ENCODE assay signal across 8 cellular contexts in genomic region chr5:132190161-132190817, GRCh38. TPM values are rescaled to one million over a fixed set of nuclear protein-coding genes. Genes with fewer than 3 reads are reported as not detected.
DNase-seq lines count a peak whose midpoint lies in the region; ATAC-seq and TF ChIP-seq lines count a peak whose summit lies in the region.

No MANE protein-coding gene starts in this region.

- no peak overlapping the region for H3K4me3 Mint-ChIP-seq in activated T-cell treated with anti-CD3 and anti-CD28 coated beads, Interleukin-2, amount 50 U/mL, for 4 hours
- no peak overlapping the region for H3K4me3 Mint-ChIP-seq in chondrocyte (ENCODE audit: unreplicated experiment)

- no peak overlapping the region for H3K27ac ChIP-seq in Karpas-422 (ENCODE audit: low read length)
- H3K27ac ChIP-seq in right lobe of liver, result no peak overlapping the region
- no peak overlapping the region for H3K27ac ChIP-seq in vagina

- ATAC-seq in activated T-cell treated with anti-CD3 and anti-CD28 coated beads, Interleukin-2, amount 50 U/mL, for 4 hours, result peak; percentile 99
- ATAC-seq in GM21825 (IDR thresholded peaks at IDR 0.05; ENCODE audit: unreplicated experiment) (peak; percentile 95), right lobe of liver (peak; percentile 96 to 99 (median 98))

- peak; percentile 85 for TF ChIP-seq CTCF in chondrocyte (IDR thresholded peaks at IDR 0.05)
- peak; percentile 65 to 79 (median 72) for TF ChIP-seq CTCF in right lobe of liver (IDR thresholded peaks at IDR 0.05)
- peak; percentile 23 to 62 (median 39) for TF ChIP-seq CTCF in vagina (IDR thresholded peaks at IDR 0.05)

- H3K27me3 ChIP-seq in Karpas-422 (ENCODE audit: low read length) (no peaks in the 10 kb centered on the region), right lobe of liver (no peaks in the 10 kb centered on the region), vagina (no peaks in the 10 kb centered on the region)

- no peak overlapping the region for H3K9ac ChIP-seq in Karpas-422 (ENCODE audit: low read length)

- no peak for DNase-seq in activated T-cell treated with anti-CD3 and anti-CD28 coated beads, Interleukin-2, amount 50 U/mL, for 4 hours
- DNase-seq in activated T-cell treated with anti-CD3 and anti-CD28 coated beads for 4 hours, result no peak
- DNase-seq in Karpas-422, result peak; percentile 80
- peak; percentile 89 for DNase-seq in OCI-M1 (lab: John Stamatoyannopoulos, UW)
- DNase-seq in chondrocyte (ENCODE audit: low spot score), result no peak
- DNase-seq in right lobe of liver, result no peak
- DNase-seq in vagina (ENCODE audit: extremely low spot score in 2 of 2), result peak in 1 of 2 donors; percentile 34

- no peaks in the 10 kb centered on the region for H3K36me3 Mint-ChIP-seq in activated T-cell treated with anti-CD3 and anti-CD28 coated beads, Interleukin-2, amount 50 U/mL, for 4 hours (ENCODE audit: insufficient read depth)
- peaks cover 30% of the 10 kb centered on the region for H3K36me3 Mint-ChIP-seq in chondrocyte (ENCODE audit: low read depth)

- peak overlapping the region; percentile 39 for H3K4me2 ChIP-seq in Karpas-422 (ENCODE audit: low read depth, low read length, poor library complexity, severe bottlenecking)

- no peak for TF ChIP-seq POLR2A in right lobe of liver (IDR thresholded peaks at IDR 0.05)
- no peak for TF ChIP-seq POLR2A in vagina (IDR thresholded peaks at IDR 0.05)

- H3K9me3 ChIP-seq in Karpas-422 (ENCODE audit: low read length), result no peaks in the 10 kb centered on the region
- H3K9me3 ChIP-seq in right lobe of liver, result no peaks in the 10 kb centered on the region
- no peaks in the 10 kb centered on the region for H3K9me3 ChIP-seq in vagina

- no peaks in the 10 kb centered on the region for H3K9me2 ChIP-seq in Karpas-422 (replicated peaks; ENCODE audit: insufficient read depth, low read length)

- H3K4me1 Mint-ChIP-seq in activated T-cell treated with anti-CD3 and anti-CD28 coated beads, Interleukin-2, amount 50 U/mL, for 4 hours (ENCODE audit: low read depth), result peaks cover 9% of the 10 kb centered on the region
- no peaks in the 10 kb centered on the region for H3K4me1 Mint-ChIP-seq in chondrocyte (ENCODE audit: low read depth)

- 10% methylated on average over 3 of the region's 3 CpGs for WGBS in right lobe of liver (ENCODE audit: insufficient coverage, low coverage, low lambda C conversion rate, missing lambda C conversion rate)

- H3K27ac Mint-ChIP-seq in chondrocyte (ENCODE audit: unreplicated experiment), result no peak overlapping the region

- H3K27me3 Mint-ChIP-seq in activated T-cell treated with anti-CD3 and anti-CD28 coated beads, Interleukin-2, amount 50 U/mL, for 4 hours (ENCODE audit: low read depth), result peaks cover 4% of the 10 kb centered on the region
- no peaks in the 10 kb centered on the region for H3K27me3 Mint-ChIP-seq in chondrocyte (ENCODE audit: low read depth)

- H4K20me1 ChIP-seq in Karpas-422 (ENCODE audit: insufficient read depth, low read depth, low read length), result no peaks in the 10 kb centered on the region

- H3K4me1 ChIP-seq in Karpas-422 (ENCODE audit: low read length) (peaks cover 29% of the 10 kb centered on the region), right lobe of liver (no peaks in the 10 kb centered on the region), vagina (no peaks in the 10 kb centered on the region)

- no peaks in the 10 kb centered on the region for H3K79me2 ChIP-seq in Karpas-422 (ENCODE audit: low read length)

- no peak overlapping the region for H2AFZ ChIP-seq in Karpas-422 (ENCODE audit: low read length)

- H3K36me3 ChIP-seq in Karpas-422 (ENCODE audit: insufficient read depth, low read length), result no peaks in the 10 kb centered on the region
- peaks cover 0 to 4% (median 0%) of the 10 kb centered on the region in 4 donors for H3K36me3 ChIP-seq in right lobe of liver
- H3K36me3 ChIP-seq in vagina, result peaks cover 0 to 30% of the 10 kb centered on the region in 2 donors

- intact Hi-C loops in right lobe of liver (cut with DNase I) (no loop called here), vagina (cut with DNase I) (no loop called here)

- H3K4me3 ChIP-seq in Karpas-422 (ENCODE audit: low read length) (no peak overlapping the region), right lobe of liver (no peak overlapping the region), vagina (no peak overlapping the region)

- H3K9me3 Mint-ChIP-seq in activated T-cell treated with anti-CD3 and anti-CD28 coated beads, Interleukin-2, amount 50 U/mL, for 4 hours, result no peaks in the 10 kb centered on the region
- no peaks in the 10 kb centered on the region for H3K9me3 Mint-ChIP-seq in chondrocyte (ENCODE audit: low read depth)

RNA-seq across cellular contexts. Expression of gene P4HA2, which starts 37.4 kb away (rescaled TPM):
- 1 to 10 TPM in 2 of 3 donors, under 1 TPM in 1; 0.86 to 3.5 (median 1.3) TPM for total RNA-seq in activated T-cell treated with anti-CD3 and anti-CD28 coated beads, Interleukin-2, amount 50 U/mL, for 4 hours
- 0.18 TPM in 1 of 2 replicates, not detected in the other for total RNA-seq in Karpas-422 (2014; rRNA removed; shearing (Covaris generic); ENCODE audit: low replicate concordance)
- total RNA-seq in chondrocyte (261 to 304 TPM (median 302 TPM) in 3 replicates), right lobe of liver (10 to 100 TPM; 11.5 to 23.2 (median 16.5) TPM), vagina (42.0 TPM)

Comparison
In these comparisons a context has a peak if more than half of its experiments do, and no peak if none do; other contexts are left out.
1. DNase-seq: peak in Karpas-422 (single experiment) and OCI-M1 (single experiment); none in activated T-cell treated with anti-CD3 and anti-CD28 coated beads, Interleukin-2, amount 50 U/mL, for 4 hours (single experiment), activated T-cell treated with anti-CD3 and anti-CD28 coated beads for 4 hours (single experiment), chondrocyte (single experiment) and right lobe of liver (0 of 3).
2. Peak in every context shown above with its lines, with median percentiles within 50 percentile points of each other: ATAC-seq and CTCF ChIP-seq.